2 cellular contexts compared by ENCODE assay signal in genomic region chr3:16595778-16596177, GRCh38.
TF ChIP-seq lines count a peak whose summit lies in the region.

No MANE protein-coding gene starts in this region.

TF ChIP-seq in A549, 52 proteins besides CTCF, POLR2A, EP300 and RAD21:
- no peak for TF ChIP-seq RARB (CRISPR knock-in tag; IDR thresholded peaks at IDR 0.05)
- TF ChIP-seq BCL3 (IDR thresholded peaks at IDR 0.05) = no peak
- TF ChIP-seq PHF8 (IDR thresholded peaks at IDR 0.05; ENCODE audit: borderline replicate concordance, low read depth) = no peak
- no peak for TF ChIP-seq NPAS2 (CRISPR knock-in tag; IDR thresholded peaks at IDR 0.05; ENCODE audit: borderline replicate concordance)
- no peak for TF ChIP-seq RFX5 (IDR thresholded peaks at IDR 0.05)
- no peak for TF ChIP-seq CHD2 (IDR thresholded peaks at IDR 0.05; ENCODE audit: low read length, partially characterized antibody)
- TF ChIP-seq ATOH8 (CRISPR knock-in tag; IDR thresholded peaks at IDR 0.05; ENCODE audit: low read depth) = no peak
- no peak for TF ChIP-seq ESRRA (IDR thresholded peaks at IDR 0.05; ENCODE audit: borderline replicate concordance, low read length)
- TF ChIP-seq EHMT2 (IDR thresholded peaks at IDR 0.05; ENCODE audit: low read depth) = no peak
- TF ChIP-seq GATA3 (IDR thresholded peaks at IDR 0.05; ENCODE audit: borderline replicate concordance) = no peak
- TF ChIP-seq ZC3H11A (IDR thresholded peaks at IDR 0.05) = no peak
- no peak for TF ChIP-seq JUNB (IDR thresholded peaks at IDR 0.05)
- TF ChIP-seq KDM1A (IDR thresholded peaks at IDR 0.05; ENCODE audit: low read depth) = no peak
- no peak for TF ChIP-seq RNF2 (IDR thresholded peaks at IDR 0.05; ENCODE audit: borderline replicate concordance, low read depth)
- no peak for TF ChIP-seq FOSB (CRISPR knock-in tag; IDR thresholded peaks at IDR 0.05)
- no peak for TF ChIP-seq CHD4 (IDR thresholded peaks at IDR 0.05; ENCODE audit: borderline replicate concordance)
TF ChIP-seq in A549: peak in this region for 0.

TF ChIP-seq in endothelial cell of umbilical vein, 7 proteins besides CTCF, POLR2A, EP300 and RAD21:
- TF ChIP-seq MAX (IDR thresholded peaks at IDR 0.05; ENCODE audit: insufficient read depth, insufficient read length) (no peak), FOS (IDR thresholded peaks at IDR 0.05; ENCODE audit: borderline replicate concordance, insufficient read depth, low read length) (no peak), JUN (IDR thresholded peaks at IDR 0.05; ENCODE audit: borderline replicate concordance, insufficient read depth, insufficient read length, low read depth) (no peak), EZH2 (IDR thresholded peaks at IDR 0.05; ENCODE audit: borderline replicate concordance, low read depth, low read length, severe bottlenecking) (no peak), GATA2 (IDR thresholded peaks at IDR 0.05; ENCODE audit: insufficient read depth, insufficient read length, low read depth, low read length) (no peak)
